Comparison of ENCODE assay signal across 1 cellular context in genomic region chr19:5048091-5048726, GRCh38.
TF ChIP-seq lines count a peak whose summit lies in the region.

No MANE protein-coding gene starts in this region.

TF ChIP-seq in WTC11, 78 proteins besides CTCF, POLR2A, EP300 and RAD21 (continued from another document):
- peak; percentile 78 for TF ChIP-seq MAX (CRISPR knock-in tag; IDR thresholded peaks at IDR 0.05)
- TF ChIP-seq ZNF423 (CRISPR knock-in tag; IDR thresholded peaks at IDR 0.05): peak; percentile 24; the same call in 1 of the 2 replicates
- TF ChIP-seq ZNF138 (CRISPR knock-in tag; conservative IDR thresholded peaks at IDR 0.05): no peak
- peak; percentile 51; the same call in 1 of the 2 replicates for TF ChIP-seq USF1 (CRISPR knock-in tag; IDR thresholded peaks at IDR 0.05)
- no peak for TF ChIP-seq GTF2I (CRISPR knock-in tag; conservative IDR thresholded peaks at IDR 0.05)
- peak; percentile 64; the same call in 1 of the 2 replicates for TF ChIP-seq FOXP1 (CRISPR knock-in tag; IDR thresholded peaks at IDR 0.05; ENCODE audit: borderline replicate concordance)
- no peak for TF ChIP-seq GRHL2 (CRISPR knock-in tag; IDR thresholded peaks at IDR 0.05; ENCODE audit: insufficient replicate concordance, severe bottlenecking)
- no peak for TF ChIP-seq NFE2L1 (CRISPR knock-in tag; IDR thresholded peaks at IDR 0.05)
- peak; percentile 96 for TF ChIP-seq ZBTB43 (CRISPR knock-in tag; IDR thresholded peaks at IDR 0.05)
- TF ChIP-seq FOXP4 (CRISPR knock-in tag; IDR thresholded peaks at IDR 0.05): no peak
- 0 out of 2 replicates have a peak, but pooled peaks have one; percentile 18 for TF ChIP-seq TEAD1 (CRISPR knock-in tag; IDR thresholded peaks at IDR 0.05)
- 0 out of 2 replicates have a peak, but pooled peaks have one; percentile 14 for TF ChIP-seq ETV6 (CRISPR knock-in tag; IDR thresholded peaks at IDR 0.05)
- TF ChIP-seq E2F1 (CRISPR knock-in tag; IDR thresholded peaks at IDR 0.05): no peak
- no peak for TF ChIP-seq ZNF219 (CRISPR knock-in tag; IDR thresholded peaks at IDR 0.05; ENCODE audit: borderline replicate concordance)
- no peak for TF ChIP-seq SOX15 (CRISPR knock-in tag; IDR thresholded peaks at IDR 0.05)
- no peak for TF ChIP-seq SMAD4 (CRISPR knock-in tag; IDR thresholded peaks at IDR 0.05)
